1 cellular context compared by ENCODE assay signal in the genomic region with DNA sequence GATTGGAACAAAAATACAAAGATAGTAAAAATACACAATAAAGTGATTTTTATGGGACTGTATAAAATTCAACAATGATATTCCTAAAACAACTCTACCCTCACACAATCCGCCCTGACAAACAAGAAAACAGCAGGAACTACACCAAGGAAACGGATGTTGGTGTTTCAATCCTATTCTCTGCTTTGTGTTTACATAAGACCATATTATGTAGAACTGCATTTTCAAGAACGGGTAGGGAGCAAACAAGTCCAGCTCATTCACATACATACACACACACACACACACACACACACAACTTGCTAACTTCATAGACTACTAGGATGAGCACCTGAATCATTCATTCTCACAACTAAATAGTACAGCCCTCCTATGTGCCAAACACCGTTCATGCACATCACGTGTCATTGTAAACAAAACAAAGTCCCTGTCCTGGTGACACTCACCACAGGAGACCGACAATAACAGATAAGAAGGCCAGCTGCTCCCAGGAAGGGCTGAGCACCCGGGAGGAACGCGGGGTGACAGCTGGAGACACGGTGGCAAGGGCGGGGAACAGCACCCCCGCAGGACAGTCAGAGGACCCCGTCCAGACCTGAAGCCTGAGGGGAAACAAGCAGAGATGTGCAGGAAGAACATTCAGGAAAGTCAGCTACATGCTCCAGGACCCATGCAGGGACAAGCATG.
TF ChIP-seq lines count a peak whose summit lies in the region.

No MANE protein-coding gene starts in this region.

TF ChIP-seq in HCT116, 20 proteins besides CTCF, POLR2A, EP300 and RAD21 (continued from another document):
- no peak for TF ChIP-seq ZFX (IDR thresholded peaks at IDR 0.05)
